36 cellular contexts compared by ENCODE assay signal in genomic region chr14:85813040-85813439, GRCh38.
"Had no signal": no experiment of that assay in that cellular context is flagged by ENCODE, and none has a peak within 500 bp of the region (broad histone marks: within the 10 kb centered on the region; RNA-seq: fewer than 3 reads in every experiment).

No MANE protein-coding gene starts in this region.

- H3K27me3 Mint-ChIP-seq: activated CD4-positive, alpha-beta memory T cell treated with anti-CD3 and anti-CD28 coated beads, Interleukin-2, amount 10 ng/mL, durations not matched to agents 7 days and 5 days had no signal

- H3K27ac Mint-ChIP-seq: activated CD4-positive, alpha-beta memory T cell treated with anti-CD3 and anti-CD28 coated beads, Interleukin-2, amount 10 ng/mL, durations not matched to agents 7 days and 5 days; activated T-cell treated with anti-CD3 and anti-CD28 coated beads, Interleukin-2, amount 50 U/mL, for 24 hours; activated T-helper 2 cell treated with anti-CD3 and anti-CD28 coated beads, Interferon-gamma antibody, Interleukin-2, Interleukin-4, amounts not matched to agents 10 μg/mL and 5 μg/mL and 100 μg/mL, durations not matched to agents 14 hours and 24 hours and 36 hours had no signal

- H2AFZ ChIP-seq: PC-9 had no signal

- H3K9me3 Mint-ChIP-seq: activated CD4-positive, alpha-beta memory T cell treated with anti-CD3 and anti-CD28 coated beads, Interleukin-2, amount 10 ng/mL, durations not matched to agents 7 days and 5 days; activated naive CD4-positive, alpha-beta T cell treated with anti-CD3 and anti-CD28 coated beads, Interleukin-2, amount 50 U/mL, for 72 hours; activated T-cell treated with anti-CD3 and anti-CD28 coated beads, Interleukin-2, amount 50 U/mL, for 24 hours had no signal

- DNase-seq: activated CD4-positive, alpha-beta memory T cell treated with anti-CD3 and anti-CD28 coated beads, Interleukin-2, amount 10 ng/mL, durations not matched to agents 7 days and 5 days; activated CD4-positive, alpha-beta T cell treated with anti-CD3 and anti-CD28 coated beads for 1 hour; activated CD4-positive, alpha-beta T cell treated with anti-CD3 and anti-CD28 coated beads for 48 hours; activated CD4-positive, CD25-positive, alpha-beta regulatory T cell; activated gamma-delta T cell; activated naive CD4-positive, alpha-beta T cell treated with Interleukin-2 at 50 U/mL for 16 hours; activated T-cell treated with anti-CD3 and anti-CD28 coated beads, Interleukin-2, amount 50 U/mL, for 24 hours; amniotic stem cell; aorta; brain microvascular endothelial cell; central memory CD4-positive, alpha-beta T cell; Karpas-422; NCI-H1092 treated with DMSO at 0.1 percent for 48 hours; NCI-H1417; NCI-H146; NCI-H187; NCI-H2029 treated with DMSO at 0.1 percent for 48 hours; NCI-H2107; NCI-H2171; NCI-H446; NCI-H524; NCI-H69; NK-92 treated with Interleukin-12 subunit alpha and Interleukin-12 subunit beta, amount 100 ng/mL, for 24 hours; PC-9; SIG-M5; SW 1271; T-helper 1 cell; T-helper 2 cell; T-helper 9 cell; WERI-Rb-1 had no signal

- H3K4me1 Mint-ChIP-seq: activated CD4-positive, alpha-beta memory T cell treated with anti-CD3 and anti-CD28 coated beads, Interleukin-2, amount 10 ng/mL, durations not matched to agents 7 days and 5 days had no signal

- H3K4me3 Mint-ChIP-seq: activated CD4-positive, alpha-beta memory T cell treated with anti-CD3 and anti-CD28 coated beads, Interleukin-2, amount 10 ng/mL, durations not matched to agents 7 days and 5 days; activated T-cell treated with anti-CD3 and anti-CD28 coated beads, Interleukin-2, amount 50 U/mL, for 24 hours had no signal

- H3K4me3 ChIP-seq: K562, PC-9 had no signal

- H3K27me3 ChIP-seq: brain microvascular endothelial cell had no signal

- H3K27ac ChIP-seq: brain microvascular endothelial cell, PC-9, RWPE1, WERI-Rb-1 had no signal

- H3K4me2 ChIP-seq: PC-9 had no signal

- H3K36me3 ChIP-seq: brain microvascular endothelial cell, WERI-Rb-1 had no signal

- ATAC-seq: activated naive CD4-positive, alpha-beta T cell treated with anti-CD3 and anti-CD28 coated beads, Interleukin-2, amount 50 U/mL, for 72 hours; K562; Right ventricle myocardium inferior; SK-N-SH treated with all-trans-retinoic acid at 6 μM for 48 hours had no signal

- H3K36me3 Mint-ChIP-seq: activated naive CD4-positive, alpha-beta T cell treated with anti-CD3 and anti-CD28 coated beads, Interleukin-2, amount 50 U/mL, for 72 hours had no signal
